ENCODE assay signal across 26 cellular contexts in genomic region chr9:127292415-127292814, GRCh38. TPM values are rescaled to one million over a fixed set of nuclear protein-coding genes. Genes with fewer than 3 reads are reported as not detected.
A peak's percentile ranks its signal among the peaks of the same experiment; 100 is the strongest.
DNase-seq lines count a peak whose midpoint lies in the region; ATAC-seq, FAIRE-seq and TF ChIP-seq lines count a peak whose summit lies in the region.
"Had no signal": no experiment of that assay in that cellular context is flagged by ENCODE, and none has a peak within 500 bp of the region (broad histone marks: within the 10 kb centered on the region; RNA-seq: fewer than 3 reads in every experiment).

No MANE protein-coding gene starts in this region.

- no peak for TF ChIP-seq RAD21 in HepG2 (CRISPR knock-in tag; IDR thresholded peaks at IDR 0.05)

- TF ChIP-seq CTCF in right lobe of liver (IDR thresholded peaks at IDR 0.05) (no peak), HepG2 (CRISPR knock-in tag; IDR thresholded peaks at IDR 0.05) (no peak), esophagus muscularis mucosa (IDR thresholded peaks at IDR 0.05) (no peak), vagina (IDR thresholded peaks at IDR 0.05) (no peak)

- TF ChIP-seq EP300 in HepG2 (IDR thresholded peaks at IDR 0.05; ENCODE audit: low read depth in 2 of 2, low read length in 2 of 2) (no peak), HepG2 (CRISPR knock-in tag; IDR thresholded peaks at IDR 0.05; ENCODE audit: borderline replicate concordance) (no peak), esophagus muscularis mucosa (IDR thresholded peaks at IDR 0.05) (no peak)

- POLR2A ChIA-PET in HepG2 (lab: Yijun Ruan, JAX) = no interaction called here

- WGBS in right lobe of liver (ENCODE audit: insufficient coverage, low coverage, low lambda C conversion rate, missing lambda C conversion rate) = 67% methylated on average over 2 of the region's 4 CpGs
- WGBS in HepG2 (ENCODE audit: low lambda C conversion rate) = 100% methylated on average over 4 of the region's 4 CpGs
- 97% methylated on average over 4 of the region's 4 CpGs for WGBS in esophagus muscularis mucosa

- H3K4me1 ChIP-seq in right lobe of liver (peaks cover 0 to 20% (median 9%) of the 10 kb centered on the region in 4 donors), HepG2 (ENCODE audit: insufficient read depth, low read length) (no peaks in the 10 kb centered on the region), esophagus muscularis mucosa (peaks cover 0 to 7% (median 0%) of the 10 kb centered on the region in 4 donors), skeletal muscle tissue (ENCODE audit: control insufficient read depth in 3 of 3, insufficient read depth in 3 of 3, low read length in 3 of 3) (peaks cover 6 to 19% (median 11%) of the 10 kb centered on the region in 3 donors), vagina (peaks cover 31% of the 10 kb centered on the region)
- H3K4me1 ChIP-seq: A549 had no signal

- CTCF ChIA-PET in HepG2 (lab: Yijun Ruan, JAX; ENCODE audit: low intra/inter-chr PET ratio, low total read pairs) = no interaction called here

- no peak for DNase-seq in right lobe of liver
- no peak for DNase-seq in HepG2 (ENCODE audit: low spot score)
- peak; percentile 84 for DNase-seq in esophagus muscularis mucosa (ENCODE audit: extremely low spot score)
- DNase-seq in vagina (ENCODE audit: extremely low spot score in 2 of 2) = no peak
- DNase-seq in stimulated activated CD4-positive, alpha-beta T cell treated with anti-CD3 and anti-CD28 coated beads, Interleukin-4, amount 100 ng/mL, for 1 hour = no peak
- no peak for DNase-seq in HUDEP-2 (lab: John Stamatoyannopoulos, UW; ENCODE audit: unreplicated experiment in 76 of 76)
- DNase-seq in NCI-H187 treated with DMSO at 0.1 percent for 48 hours (lab: John Stamatoyannopoulos, UW) = no peak
- DNase-seq: 8988T; ACHN; AML-193; BE2C; CD4-positive, alpha-beta T cell; CD8-positive, alpha-beta memory T cell; DMS 273 treated with DMSO at 0.1 percent for 48 hours; DMS79; EL; GDM1; H9 had no signal

- no peak for TF ChIP-seq POLR2A in right lobe of liver (IDR thresholded peaks at IDR 0.05)
- TF ChIP-seq POLR2A in HepG2 (IDR thresholded peaks at IDR 0.05; ENCODE audit: insufficient read depth in 1 of 2, low read depth in 2 of 2, low read length in 2 of 2) = no peak
- TF ChIP-seq POLR2A in esophagus muscularis mucosa (IDR thresholded peaks at IDR 0.05; ENCODE audit: low read depth) = no peak
- TF ChIP-seq POLR2A in vagina (IDR thresholded peaks at IDR 0.05) = no peak

- H4K20me1 ChIP-seq in HepG2 (ENCODE audit: insufficient read depth, low read length) = no peaks in the 10 kb centered on the region
- H4K20me1 ChIP-seq: BLaER1 treated with 17β-estradiol and CSF1 and Interleukin-3, amounts not matched to agents 10 nM and 100 nM had no signal

- no peak overlapping the region for H3K4me3 ChIP-seq in right lobe of liver
- H3K4me3 ChIP-seq in HepG2 (replicated peaks in 1 of 3; ENCODE audit: insufficient read depth in 1 of 3, low read depth in 2 of 3, low read length in 3 of 3) = no peak overlapping the region
- H3K4me3 ChIP-seq in esophagus muscularis mucosa = no peak overlapping the region
- H3K4me3 ChIP-seq in skeletal muscle tissue (ENCODE audit: low read length in 3 of 3) = no peak overlapping the region
- H3K4me3 ChIP-seq in vagina = no peak overlapping the region
- H3K4me3 ChIP-seq: A549; BLaER1 treated with 17β-estradiol and CSF1 and Interleukin-3, amounts not matched to agents 10 nM and 100 nM; GM12878; GM23338 had no signal

- no peak overlapping the region for H2AFZ ChIP-seq in HepG2 (ENCODE audit: low read length)
- H2AFZ ChIP-seq: GM23338 had no signal

- no peaks in the 10 kb centered on the region for H3K36me3 ChIP-seq in right lobe of liver
- H3K36me3 ChIP-seq in HepG2 (replicated peaks in 1 of 2; ENCODE audit: control insufficient read depth in 1 of 2, insufficient read depth in 2 of 2, low read length in 2 of 2) = no peaks in the 10 kb centered on the region
- peaks cover 0 to 7% (median 2%) of the 10 kb centered on the region in 4 donors for H3K36me3 ChIP-seq in esophagus muscularis mucosa
- no peaks in the 10 kb centered on the region for H3K36me3 ChIP-seq in skeletal muscle tissue (ENCODE audit: control insufficient read depth in 3 of 3, insufficient read depth in 3 of 3, low read length in 3 of 3)
- H3K36me3 ChIP-seq in vagina = no peaks in the 10 kb centered on the region
- H3K36me3 ChIP-seq: BLaER1 treated with 17β-estradiol and CSF1 and Interleukin-3, amounts not matched to agents 10 nM and 100 nM had no signal

- ATAC-seq in right lobe of liver (peak; percentile 41 to 58 (median 48)), HepG2 (no peak)
- ATAC-seq: A549, GM12878, GM23338, HCT116 had no signal

- H3K9ac ChIP-seq in HepG2 (ENCODE audit: insufficient read depth, low read depth, low read length) = no peak overlapping the region
- H3K9ac ChIP-seq in skeletal muscle tissue (ENCODE audit: low read depth in 1 of 3, low read length in 3 of 3) = no peak overlapping the region
- H3K9ac ChIP-seq: BLaER1 treated with 17β-estradiol and CSF1 and Interleukin-3, amounts not matched to agents 10 nM and 100 nM had no signal

- intact Hi-C loops in right lobe of liver (cut with DNase I) = no loop called here
- intact Hi-C loops in HepG2 (cut with micrococcal nuclease; ENCODE audit: unreplicated experiment) = no loop called here
- intact Hi-C loops in esophagus muscularis mucosa (cut with DNase I) = no loop called here
- intact Hi-C loops in vagina (cut with DNase I) = no loop called here

- H3K27me3 ChIP-seq in right lobe of liver (no peaks in the 10 kb centered on the region), HepG2 (ENCODE audit: control insufficient read depth in 1 of 2, insufficient read depth in 2 of 2, low read length in 2 of 2) (no peaks in the 10 kb centered on the region), esophagus muscularis mucosa (no peaks in the 10 kb centered on the region), skeletal muscle tissue (ENCODE audit: control insufficient read depth in 3 of 3, insufficient read depth in 3 of 3, low read length in 3 of 3) (no peaks in the 10 kb centered on the region), vagina (no peaks in the 10 kb centered on the region)
- H3K27me3 ChIP-seq: BE2C; BLaER1 treated with 17β-estradiol and CSF1 and Interleukin-3, amounts not matched to agents 10 nM and 100 nM had no signal

- no peak for FAIRE-seq in HepG2 (lab: Jason Lieb, UNC)
- FAIRE-seq: A549, D721Med, GM12878, GM19239 had no signal

- in situ Hi-C loops in HepG2 (cut with HindIII; ENCODE audit: extremely low pct_ligation_motif_present, low pct_unique_long_range_greater_than_20kb) = no loop called here

- H3K79me2 ChIP-seq in HepG2 (ENCODE audit: insufficient read depth, low read length) = no peaks in the 10 kb centered on the region

- H3K27ac ChIP-seq in right lobe of liver = peak overlapping the region in 1 of 3 donors; percentile 50
- H3K27ac ChIP-seq in HepG2 (ENCODE audit: extremely low read length, insufficient read depth, low read length) = no peak overlapping the region
- no peak overlapping the region for H3K27ac ChIP-seq in esophagus muscularis mucosa (replicated peaks in 1 of 4)
- H3K27ac ChIP-seq in skeletal muscle tissue (ENCODE audit: low read depth, low read length) = peak overlapping the region; percentile 34
- H3K27ac ChIP-seq in vagina = peak overlapping the region; percentile 28
- H3K27ac ChIP-seq: A549; BLaER1 treated with 17β-estradiol and CSF1 and Interleukin-3, amounts not matched to agents 10 nM and 100 nM had no signal

- BruUV-seq in HepG2 (replicated peaks; lab: Mats Ljungman, UMichigan) = no TSS peak

- no peak overlapping the region for H3K4me2 ChIP-seq in HepG2 (ENCODE audit: low read depth, low read length)
- H3K4me2 ChIP-seq: A549; BLaER1 treated with 17β-estradiol and CSF1 and Interleukin-3, amounts not matched to agents 10 nM and 100 nM; GM23338 had no signal

- H3K9me3 ChIP-seq in right lobe of liver = no peaks in the 10 kb centered on the region
- no peaks in the 10 kb centered on the region for H3K9me3 ChIP-seq in HepG2 (ENCODE audit: low read length)
- no peaks in the 10 kb centered on the region for H3K9me3 ChIP-seq in esophagus muscularis mucosa
- no peaks in the 10 kb centered on the region for H3K9me3 ChIP-seq in skeletal muscle tissue (ENCODE audit: control insufficient read depth in 3 of 3, low read length in 3 of 3)
- no peaks in the 10 kb centered on the region for H3K9me3 ChIP-seq in vagina
- H3K9me3 ChIP-seq: A549; BE2C; BLaER1 treated with 17β-estradiol and CSF1 and Interleukin-3, amounts not matched to agents 10 nM and 100 nM had no signal

RNA-seq across cellular contexts. Expression of gene GARNL3, which starts 27.8 kb away (rescaled TPM):
- total RNA-seq in right lobe of liver (1 to 10 TPM; 4.4 to 9.7 (median 6.1) TPM), HepG2 (2016; rRNA removed; fragmentation: Illumina TruSeq; extraction: Trizol) (6.0 and 11.0 TPM in 2 replicates), esophagus muscularis mucosa (10 to 100 TPM in 3 of 4 donors, 1 to 10 TPM in 1; 8.9 to 17.9 (median 12.2) TPM), skeletal muscle tissue (21.9 TPM), vagina (31.4 TPM)
- total RNA-seq in HepG2 (2016; cell fraction: cytosol; rRNA removed; fragmentation: Illumina TruSeq; extraction: Trizol; ENCODE audit: low read depth) = 5.0 and 6.1 TPM in 2 replicates
- total RNA-seq in HepG2 (2016; cell fraction: insoluble cytoplasmic fraction; rRNA removed; fragmentation: Illumina TruSeq; extraction: Trizol) = 4.9 and 8.3 TPM in 2 replicates
- 4.0 and 4.8 TPM in 2 replicates for total RNA-seq in HepG2 (2016; cell fraction: membrane; rRNA removed; fragmentation: Illumina TruSeq; extraction: Trizol)
- 23.2 and 25.8 TPM in 2 replicates for total RNA-seq in HepG2 (2016; cell fraction: nucleus; rRNA removed; fragmentation: Illumina TruSeq; extraction: Trizol)
- polyA plus RNA-seq in HepG2 (2011; rRNA removed) = 3.9 and 6.7 TPM in 2 replicates
- polyA plus RNA-seq in HepG2 (2011; cell fraction: cytosol; rRNA removed) = 2.0 and 3.1 TPM in 2 replicates
- polyA plus RNA-seq in HepG2 (2011; cell fraction: nucleus; rRNA removed) = 30.0 and 33.5 TPM in 2 replicates
- 7.4 and 7.5 TPM in 2 replicates for polyA plus RNA-seq in HepG2 (2012)
- 1.2 and 1.5 TPM in 2 replicates for polyA plus RNA-seq in HepG2 (2016; cell fraction: cytosol; fragmentation: Illumina TruSeq; extraction: Trizol; ENCODE audit: low read depth)
- 2.9 and 4.3 TPM in 2 replicates for polyA plus RNA-seq in HepG2 (2016; cell fraction: insoluble cytoplasmic fraction; fragmentation: Illumina TruSeq; extraction: Trizol; ENCODE audit: low read depth)
- polyA plus RNA-seq in HepG2 (2016; cell fraction: membrane; fragmentation: Illumina TruSeq; extraction: Trizol; ENCODE audit: low read depth) = 2.1 and 2.2 TPM in 2 replicates
- polyA plus RNA-seq in HepG2 (2016; cell fraction: nucleus; fragmentation: Illumina TruSeq; extraction: Trizol; ENCODE audit: insufficient read depth, low read depth) = 20.4 and 21.1 TPM in 2 replicates
- polyA minus RNA-seq in HepG2 (2011; rRNA and poly(A)+ RNA removed; ENCODE audit: low replicate concordance) = 4.7 and 5.2 TPM in 2 replicates
- polyA minus RNA-seq in HepG2 (2011; cell fraction: cytosol; rRNA and poly(A)+ RNA removed) = 3.6 and 7.7 TPM in 2 replicates
- 29.7 and 53.3 TPM in 2 replicates for polyA minus RNA-seq in HepG2 (2011; cell fraction: nucleus; rRNA and poly(A)+ RNA removed)

Comparison
In these comparisons a context has a peak if more than half of its experiments do, and no peak if none do; other contexts are left out.
1. H3K27ac ChIP-seq: peak in skeletal muscle tissue (single experiment) and vagina (single experiment); none in HepG2 (single experiment) and esophagus muscularis mucosa (0 of 4).